In the genomic region with DNA sequence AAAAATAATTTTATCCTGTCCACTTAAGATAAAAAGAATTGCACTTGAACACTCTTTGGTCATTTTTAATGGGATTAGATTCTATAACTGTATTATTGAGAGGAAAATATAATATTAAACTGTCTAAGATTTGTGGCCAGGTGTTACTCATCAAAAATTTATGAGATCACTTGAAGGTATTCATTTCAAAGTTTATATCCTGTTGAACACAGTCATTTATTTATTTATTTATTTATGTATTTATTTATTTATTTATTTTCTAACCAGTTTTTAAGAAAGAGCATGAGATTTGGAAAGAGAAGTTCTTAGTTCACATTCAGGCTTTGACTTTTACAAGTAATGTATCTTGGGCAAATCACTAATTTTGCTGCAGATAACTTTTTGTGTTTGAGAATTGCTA, we compare ENCODE assay signal across 29 cellular contexts.
"Had no signal": no experiment of that assay in that cellular context is flagged by ENCODE, and none has a peak within 500 bp of the region (broad histone marks: within the 10 kb centered on the region; RNA-seq: fewer than 3 reads in every experiment).

No MANE protein-coding gene starts in this region.

- H3K79me2 ChIP-seq: hepatocyte had no signal

- H3K4me3 Mint-ChIP-seq: activated CD4-positive, alpha-beta memory T cell treated with anti-CD3 and anti-CD28 coated beads, Interleukin-2, amount 10 ng/mL, durations not matched to agents 7 days and 5 days; activated CD4-positive, alpha-beta T cell treated with anti-CD3 and anti-CD28 coated beads, Interleukin-2, amount 10 ng/mL, durations not matched to agents 7 days and 5 days; activated naive CD4-positive, alpha-beta T cell treated with anti-CD3 and anti-CD28 coated beads, Interleukin-2, amount 10 ng/mL, durations not matched to agents 7 days and 5 days; activated naive CD8-positive, alpha-beta T cell treated with anti-CD3 and anti-CD28 coated beads, Interleukin-2, amount 10 ng/mL, durations not matched to agents 7 days and 5 days; activated T-cell treated with anti-CD3 and anti-CD28 coated beads, Interleukin-2, amount 50 U/mL, for 24 hours; activated T-cell treated with anti-CD3 and anti-CD28 coated beads, Interleukin-2, amount 50 U/mL, for 72 hours; brain; central memory CD8-positive, alpha-beta T cell; dendritic cell treated with granulocyte-macrophage colony-stimulating factor and Interleukin-4, amounts not matched to agents 40 ng/mL and 50 ng/mL, for 4 days; endodermal cell had no signal

- H3K36me3 ChIP-seq: ascending aorta, breast epithelium, gastrocnemius medialis, heart right ventricle had no signal

- H3K9me3 ChIP-seq: ascending aorta, breast epithelium, gastrocnemius medialis, heart right ventricle had no signal

- H3K27ac Mint-ChIP-seq: activated CD4-positive, alpha-beta memory T cell treated with anti-CD3 and anti-CD28 coated beads, Interleukin-2, amount 10 ng/mL, durations not matched to agents 7 days and 5 days; activated CD4-positive, alpha-beta T cell treated with anti-CD3 and anti-CD28 coated beads, Interleukin-2, amount 10 ng/mL, durations not matched to agents 7 days and 5 days; activated naive CD4-positive, alpha-beta T cell treated with anti-CD3 and anti-CD28 coated beads, Interleukin-2, amount 10 ng/mL, durations not matched to agents 7 days and 5 days; activated naive CD4-positive, alpha-beta T cell treated with anti-CD3 and anti-CD28 coated beads, Interleukin-2, amount 50 U/mL, for 72 hours; activated naive CD8-positive, alpha-beta T cell treated with anti-CD3 and anti-CD28 coated beads, Interleukin-2, amount 10 ng/mL, durations not matched to agents 7 days and 5 days; activated T-cell treated with anti-CD3 and anti-CD28 coated beads, Interleukin-2, amount 50 U/mL, for 24 hours; activated T-cell treated with anti-CD3 and anti-CD28 coated beads, Interleukin-2, amount 50 U/mL, for 72 hours; brain; dendritic cell treated with granulocyte-macrophage colony-stimulating factor and Interleukin-4, amounts not matched to agents 40 ng/mL and 50 ng/mL, for 4 days; endodermal cell had no signal

- H3K27me3 Mint-ChIP-seq: activated CD4-positive, alpha-beta memory T cell treated with anti-CD3 and anti-CD28 coated beads, Interleukin-2, amount 10 ng/mL, durations not matched to agents 7 days and 5 days; activated CD4-positive, alpha-beta T cell treated with anti-CD3 and anti-CD28 coated beads, Interleukin-2, amount 10 ng/mL, durations not matched to agents 7 days and 5 days; activated naive CD4-positive, alpha-beta T cell treated with anti-CD3 and anti-CD28 coated beads, Interleukin-2, amount 10 ng/mL, durations not matched to agents 7 days and 5 days; activated naive CD8-positive, alpha-beta T cell treated with anti-CD3 and anti-CD28 coated beads, Interleukin-2, amount 10 ng/mL, durations not matched to agents 7 days and 5 days; activated T-cell treated with anti-CD3 and anti-CD28 coated beads, Interleukin-2, amount 50 U/mL, for 24 hours; brain; central memory CD8-positive, alpha-beta T cell; dendritic cell treated with granulocyte-macrophage colony-stimulating factor and Interleukin-4, amounts not matched to agents 40 ng/mL and 50 ng/mL, for 4 days had no signal

- H3K4me3 ChIP-seq: ascending aorta, breast epithelium, coronary artery, dorsolateral prefrontal cortex, gastrocnemius medialis, heart right ventricle, hepatocyte had no signal

- DNase-seq: activated CD4-positive, alpha-beta memory T cell treated with anti-CD3 and anti-CD28 coated beads, Interleukin-2, amount 10 ng/mL, durations not matched to agents 7 days and 5 days; activated CD4-positive, alpha-beta T cell treated with anti-CD3 and anti-CD28 coated beads for 4 hours; activated CD4-positive, alpha-beta T cell treated with anti-CD3 and anti-CD28 coated beads, Interleukin-2, amount 10 ng/mL, durations not matched to agents 7 days and 5 days; activated CD4-positive, alpha-beta T cell treated with anti-CD3 and anti-CD28 coated beads, Interleukin-2, amount 50 U/mL, for 4 hours; activated CD4-positive, CD25-positive, alpha-beta regulatory T cell; activated CD4-positive, CD25-positive, alpha-beta regulatory T cell treated with anti-CD3 and anti-CD28 coated beads, Interleukin-2, amount 50 U/mL, for 72 hours; activated CD8-positive, alpha-beta memory T cell treated with anti-CD3 and anti-CD28 coated beads, Interleukin-2, amount 50 U/mL, for 48 hours; activated gamma-delta T cell; activated naive CD4-positive, alpha-beta T cell; activated naive CD4-positive, alpha-beta T cell treated with anti-CD3 and anti-CD28 coated beads, Interleukin-2, amount 10 ng/mL, durations not matched to agents 7 days and 5 days; activated naive CD8-positive, alpha-beta T cell treated with anti-CD3 and anti-CD28 coated beads, Interleukin-2, amount 10 ng/mL, durations not matched to agents 7 days and 5 days; activated T-cell treated with anti-CD3 and anti-CD28 coated beads for 4 hours; activated T-cell treated with anti-CD3 and anti-CD28 coated beads, Interleukin-2, amount 50 U/mL, for 24 hours; activated T-cell treated with anti-CD3 and anti-CD28 coated beads, Interleukin-2, amount 50 U/mL, for 72 hours; dorsolateral prefrontal cortex; effector memory CD4-positive, alpha-beta T cell; endodermal cell; gastrocnemius medialis; glutamatergic neuron; heart right ventricle; T-helper 2 cell had no signal

- H3K9me3 Mint-ChIP-seq: activated CD4-positive, alpha-beta memory T cell treated with anti-CD3 and anti-CD28 coated beads, Interleukin-2, amount 10 ng/mL, durations not matched to agents 7 days and 5 days; activated CD4-positive, alpha-beta T cell treated with anti-CD3 and anti-CD28 coated beads, Interleukin-2, amount 10 ng/mL, durations not matched to agents 7 days and 5 days; activated naive CD4-positive, alpha-beta T cell treated with anti-CD3 and anti-CD28 coated beads, Interleukin-2, amount 10 ng/mL, durations not matched to agents 7 days and 5 days; activated naive CD8-positive, alpha-beta T cell treated with anti-CD3 and anti-CD28 coated beads, Interleukin-2, amount 10 ng/mL, durations not matched to agents 7 days and 5 days; activated T-cell treated with anti-CD3 and anti-CD28 coated beads, Interleukin-2, amount 50 U/mL, for 24 hours; dendritic cell treated with granulocyte-macrophage colony-stimulating factor and Interleukin-4, amounts not matched to agents 40 ng/mL and 50 ng/mL, for 4 days had no signal

- H3K4me2 ChIP-seq: hepatocyte had no signal

- ATAC-seq: activated naive CD4-positive, alpha-beta T cell treated with anti-CD3 and anti-CD28 coated beads, Interleukin-2, amount 50 U/mL, for 72 hours; activated T-cell treated with anti-CD3 and anti-CD28 coated beads, Interleukin-2, amount 50 U/mL, for 72 hours; gastrocnemius medialis; heart right ventricle had no signal

- H3K27ac ChIP-seq: ascending aorta, breast epithelium, coronary artery, dorsolateral prefrontal cortex, gastrocnemius medialis, heart right ventricle, hepatocyte had no signal

- H3K4me1 Mint-ChIP-seq: activated CD4-positive, alpha-beta memory T cell treated with anti-CD3 and anti-CD28 coated beads, Interleukin-2, amount 10 ng/mL, durations not matched to agents 7 days and 5 days; activated CD4-positive, alpha-beta T cell treated with anti-CD3 and anti-CD28 coated beads, Interleukin-2, amount 10 ng/mL, durations not matched to agents 7 days and 5 days; activated naive CD4-positive, alpha-beta T cell treated with anti-CD3 and anti-CD28 coated beads, Interleukin-2, amount 10 ng/mL, durations not matched to agents 7 days and 5 days; activated naive CD8-positive, alpha-beta T cell treated with anti-CD3 and anti-CD28 coated beads, Interleukin-2, amount 10 ng/mL, durations not matched to agents 7 days and 5 days; brain; central memory CD8-positive, alpha-beta T cell had no signal

- H3K36me3 Mint-ChIP-seq: activated naive CD4-positive, alpha-beta T cell treated with anti-CD3 and anti-CD28 coated beads, Interleukin-2, amount 10 ng/mL, durations not matched to agents 7 days and 5 days; activated naive CD4-positive, alpha-beta T cell treated with anti-CD3 and anti-CD28 coated beads, Interleukin-2, amount 50 U/mL, for 72 hours; activated naive CD8-positive, alpha-beta T cell treated with anti-CD3 and anti-CD28 coated beads, Interleukin-2, amount 10 ng/mL, durations not matched to agents 7 days and 5 days; brain had no signal

- H3K27me3 ChIP-seq: ascending aorta, breast epithelium, dorsolateral prefrontal cortex, gastrocnemius medialis, heart right ventricle, hepatocyte had no signal

- H3K4me1 ChIP-seq: ascending aorta, breast epithelium, gastrocnemius medialis, heart right ventricle had no signal

- H2AFZ ChIP-seq: hepatocyte had no signal
